ENCODE assay signal across 11 cellular contexts in genomic region chr15:85749261-85750151, GRCh38. TPM values are rescaled to one million over a fixed set of nuclear protein-coding genes. Genes with fewer than 3 reads are reported as not detected.
DNase-seq lines count a peak whose midpoint lies in the region; ATAC-seq and TF ChIP-seq lines count a peak whose summit lies in the region.
"Had no signal": no experiment of that assay in that cellular context is flagged by ENCODE, and none has a peak within 500 bp of the region (broad histone marks: within the 10 kb centered on the region; RNA-seq: fewer than 3 reads in every experiment).

No MANE protein-coding gene starts in this region.

- H3K9me3 ChIP-seq in colonic mucosa, result no peaks in the 10 kb centered on the region
- H3K9me3 ChIP-seq in stomach smooth muscle (ENCODE audit: control insufficient read depth in 2 of 2, low read length in 2 of 2), result no peaks in the 10 kb centered on the region

- ATAC-seq in GM21528 (IDR thresholded peaks at IDR 0.05; ENCODE audit: low FRiP score, unreplicated experiment) (no peak), HG02970 (IDR thresholded peaks at IDR 0.05; ENCODE audit: low FRiP score, unreplicated experiment) (no peak)

- intact Hi-C loops in colonic mucosa (cut with DNase I), result no loop called here

- H3K27ac ChIP-seq in colonic mucosa (peak overlapping the region; percentile 18), stomach smooth muscle (ENCODE audit: low read length) (peak overlapping the region; percentile 74)

- no peak for DNase-seq in NB4 (ENCODE audit: low read depth)
- peak; percentile 34 for DNase-seq in colonic mucosa
- peak; percentile 64 for DNase-seq in medulla oblongata (ENCODE audit: extremely low spot score)
- DNase-seq in HuH-7 (ENCODE audit: low spot score), result no peak
- DNase-seq in HuH-7.5 (ENCODE audit: low spot score), result no peak
- DNase-seq: activated CD4-positive, alpha-beta T cell treated with anti-CD3 and anti-CD28 coated beads, Interleukin-2, amount 50 U/mL, for 1 hour; effector memory CD4-positive, alpha-beta T cell; stimulated activated CD8-positive, alpha-beta memory T cell treated with anti-CD3 and anti-CD28 coated beads, Interleukin-4, amount 100 ng/mL, for 48 hours had no signal

- no peak for TF ChIP-seq CTCF in NB4 (IDR thresholded peaks at IDR 0.05; ENCODE audit: low read depth, low read length)
- no peak for TF ChIP-seq CTCF in colonic mucosa (IDR thresholded peaks at IDR 0.05)

- peak overlapping the region; percentile 30 for H3K4me3 ChIP-seq in NB4 (ENCODE audit: low read depth, low read length)
- H3K4me3 ChIP-seq in colonic mucosa, result no peak overlapping the region
- H3K4me3 ChIP-seq in stomach smooth muscle (ENCODE audit: low read length in 2 of 2), result peak overlapping the region; percentile 20 to 60

- H3K4me1 ChIP-seq in colonic mucosa (no peaks in the 10 kb centered on the region), stomach smooth muscle (ENCODE audit: control insufficient read depth, insufficient read depth, low read length) (peaks cover 49% of the 10 kb centered on the region)

- peak overlapping the region in 1 of 2 donors; percentile 8 for H3K9ac ChIP-seq in colonic mucosa (ENCODE audit: low read depth in 2 of 2, low read length in 2 of 2)
- H3K9ac ChIP-seq in stomach smooth muscle (ENCODE audit: low read length in 2 of 2), result peak overlapping the region in 1 of 2 donors; percentile 21

- H3K27me3 ChIP-seq in colonic mucosa (no peaks in the 10 kb centered on the region), stomach smooth muscle (ENCODE audit: control insufficient read depth in 1 of 2, insufficient read depth in 2 of 2, low read length in 2 of 2) (no peaks in the 10 kb centered on the region)

- no peak for TF ChIP-seq POLR2A in NB4 (IDR thresholded peaks at IDR 0.05; ENCODE audit: extremely low read depth, insufficient read length)

- H3K36me3 ChIP-seq in colonic mucosa (peaks cover 18% of the 10 kb centered on the region), stomach smooth muscle (ENCODE audit: control insufficient read depth in 2 of 2, insufficient read depth in 2 of 2, low read length in 2 of 2) (peaks cover 34 to 39% of the 10 kb centered on the region in 2 donors)

RNA-seq across cellular contexts. Expression of gene KLHL25, which starts 45.2 kb away (rescaled TPM):
- 10 to 100 TPM in 1 of 2 donors, 1 to 10 TPM in 1; 6.6 to 12.7 TPM for total RNA-seq in colonic mucosa

Comparison
In these comparisons a context has a peak if more than half of its experiments do, and no peak if none do; other contexts are left out.
1. DNase-seq: peak in colonic mucosa (single experiment) and medulla oblongata (single experiment); none in NB4 (single experiment), HuH-7 (single experiment) and HuH-7.5 (single experiment).